Comparison of ENCODE assay signal across 15 cellular contexts in genomic region chr12:100251917-100252316, GRCh38. TPM values are rescaled to one million over a fixed set of nuclear protein-coding genes. Genes with fewer than 3 reads are reported as not detected.
DNase-seq lines count a peak whose midpoint lies in the region; ATAC-seq lines count a peak whose summit lies in the region.
"Had no signal": no experiment of that assay in that cellular context is flagged by ENCODE, and none has a peak within 500 bp of the region (broad histone marks: within the 10 kb centered on the region; RNA-seq: fewer than 3 reads in every experiment).

No MANE protein-coding gene starts in this region.

- no peak for ATAC-seq in activated T-cell treated with anti-CD3 and anti-CD28 coated beads, Interleukin-2, amount 50 U/mL, for 72 hours (replicated peaks in 1 of 2)
- ATAC-seq: gastrocnemius medialis, Panc1 had no signal

- no peak overlapping the region for H3K4me3 Mint-ChIP-seq in activated T-cell treated with anti-CD3 and anti-CD28 coated beads, Interleukin-2, amount 50 U/mL, for 72 hours
- H3K4me3 Mint-ChIP-seq: CD4-positive, alpha-beta T cell had no signal

- no peaks in the 10 kb centered on the region for H3K36me3 Mint-ChIP-seq in activated T-cell treated with anti-CD3 and anti-CD28 coated beads, Interleukin-2, amount 50 U/mL, for 72 hours (ENCODE audit: insufficient read depth in 2 of 2)

- H3K27me3 Mint-ChIP-seq in activated T-cell treated with anti-CD3 and anti-CD28 coated beads, Interleukin-2, amount 50 U/mL, for 72 hours (ENCODE audit: low read depth): no peaks in the 10 kb centered on the region
- H3K27me3 Mint-ChIP-seq: CD4-positive, alpha-beta T cell had no signal

- H3K4me1 Mint-ChIP-seq in activated T-cell treated with anti-CD3 and anti-CD28 coated beads, Interleukin-2, amount 50 U/mL, for 72 hours (ENCODE audit: low read depth): no peaks in the 10 kb centered on the region

- no peaks in the 10 kb centered on the region for H3K9me3 Mint-ChIP-seq in activated T-cell treated with anti-CD3 and anti-CD28 coated beads, Interleukin-2, amount 50 U/mL, for 72 hours
- H3K9me3 Mint-ChIP-seq: CD4-positive, alpha-beta T cell had no signal

- H3K27ac Mint-ChIP-seq in activated T-cell treated with anti-CD3 and anti-CD28 coated beads, Interleukin-2, amount 50 U/mL, for 72 hours: no peak overlapping the region
- H3K27ac Mint-ChIP-seq: CD4-positive, alpha-beta T cell had no signal

- DNase-seq in NCI-H510A treated with DMSO at 0.1 percent for 48 hours (lab: John Stamatoyannopoulos, UW): peak; percentile 81
- DNase-seq in NCI-H510A (lab: John Stamatoyannopoulos, UW): no peak
- peak; percentile 75 for DNase-seq in NCI-H2196 (lab: John Stamatoyannopoulos, UW; ENCODE audit: unreplicated experiment)
- DNase-seq in kidney tubule cell (ENCODE audit: low spot score): peak; percentile 90
- no peak for DNase-seq in effector CD4-positive, alpha-beta T cell
- no peak for DNase-seq in SIG-M5 treated with dmso at 0.1 percent for 504 hours (lab: John Stamatoyannopoulos, UW; ENCODE audit: unreplicated experiment)
- DNase-seq in cortex of kidney (lab: John Stamatoyannopoulos, UW): no peak
- no peak for DNase-seq in activated T-cell treated with anti-CD3 and anti-CD28 coated beads, Interleukin-2, amount 50 U/mL, for 72 hours
- DNase-seq: activated effector memory CD4-positive, alpha-beta T cell treated with anti-CD3 and anti-CD28 coated beads, Interleukin-2, amount 50 U/mL, for 16 hours; CD4-positive, alpha-beta T cell; gastrocnemius medialis; NCI-H446; substantia nigra had no signal

RNA-seq across cellular contexts. Expression of gene DEPDC4, which starts 15.0 kb away (rescaled TPM):
- total RNA-seq in activated T-cell treated with anti-CD3 and anti-CD28 coated beads, Interleukin-2, amount 50 U/mL, for 72 hours: 1 to 10 TPM; 3.8 to 4.1 TPM
- total RNA-seq: gastrocnemius medialis, myocyte had no signal

RNA-seq across cellular contexts. Expression of gene SCYL2, which starts 15.1 kb away (rescaled TPM):
- total RNA-seq in activated T-cell treated with anti-CD3 and anti-CD28 coated beads, Interleukin-2, amount 50 U/mL, for 72 hours: 10 to 100 TPM; 36.0 to 51.3 TPM

RNA-seq across cellular contexts. Expression of gene ACTR6, which starts 51.3 kb away (rescaled TPM):
- 10 to 100 TPM; 32.7 to 37.1 TPM for total RNA-seq in activated T-cell treated with anti-CD3 and anti-CD28 coated beads, Interleukin-2, amount 50 U/mL, for 72 hours

Comparison
In these comparisons a context has a peak if more than half of its experiments do, and no peak if none do; other contexts are left out.
1. DNase-seq: peak in NCI-H510A treated with DMSO at 0.1 percent for 48 hours (single experiment), NCI-H2196 (single experiment) and kidney tubule cell (single experiment); none in NCI-H510A (single experiment), effector CD4-positive, alpha-beta T cell (single experiment), SIG-M5 treated with dmso at 0.1 percent for 504 hours (single experiment), cortex of kidney (single experiment) and activated T-cell treated with anti-CD3 and anti-CD28 coated beads, Interleukin-2, amount 50 U/mL, for 72 hours (0 of 2).